13 cellular contexts compared by ENCODE assay signal in the genomic region with DNA sequence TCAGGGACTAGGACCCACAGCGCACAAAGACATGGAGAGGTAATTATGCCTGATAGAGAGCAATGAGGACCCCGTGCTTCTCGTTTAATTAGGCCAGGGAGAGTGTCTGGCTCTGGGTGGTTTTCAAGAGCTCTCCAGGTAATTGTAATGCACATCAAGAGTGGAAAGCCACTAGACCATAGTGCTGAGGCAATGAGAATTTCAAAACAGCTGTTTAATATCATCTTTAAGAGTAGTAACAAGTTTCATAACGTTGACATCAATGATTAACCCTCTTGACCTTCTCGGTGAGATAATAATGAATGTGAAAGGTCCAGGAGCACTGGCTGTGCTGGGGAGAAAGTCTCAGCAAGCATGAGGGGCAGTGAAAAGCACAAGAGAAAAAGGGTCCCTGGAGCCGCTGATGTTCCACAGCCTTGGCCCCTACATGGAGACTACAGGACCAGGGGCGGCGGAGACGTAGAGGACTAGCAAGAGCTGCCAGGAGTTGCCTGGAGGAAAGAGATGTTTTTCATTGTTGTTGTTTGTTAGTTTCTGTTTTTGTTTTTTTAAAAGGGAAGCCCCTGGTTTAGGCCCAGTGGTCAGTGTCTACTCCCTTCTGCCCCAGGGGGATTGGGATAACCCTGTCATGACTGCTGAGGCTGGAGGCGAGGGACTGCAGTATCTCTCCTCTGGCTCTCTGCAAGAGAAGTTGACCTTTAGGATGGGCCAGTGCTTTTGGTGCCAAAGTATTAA. TPM values are rescaled to one million over a fixed set of nuclear protein-coding genes. Genes with fewer than 3 reads are reported as not detected.
DNase-seq lines count a peak whose midpoint lies in the region; ATAC-seq, FAIRE-seq and TF ChIP-seq lines count a peak whose summit lies in the region.
"Had no signal": no experiment of that assay in that cellular context is flagged by ENCODE, and none has a peak within 500 bp of the region (broad histone marks: within the 10 kb centered on the region; RNA-seq: fewer than 3 reads in every experiment).

No MANE protein-coding gene starts in this region.

- TF ChIP-seq POLR2A in gastrocnemius medialis (IDR thresholded peaks at IDR 0.05), result no peak

- no peak overlapping the region for H3K4me3 ChIP-seq in gastrocnemius medialis
- H3K4me3 ChIP-seq: heart right ventricle had no signal

- ATAC-seq in HG03159 (IDR thresholded peaks at IDR 0.05; ENCODE audit: unreplicated experiment), result peak; percentile 64
- no peak for ATAC-seq in gastrocnemius medialis
- ATAC-seq: SK-N-SH treated with all-trans-retinoic acid at 6 μM for 48 hours had no signal

- intact Hi-C loops in gastrocnemius medialis (cut with DNase I; ENCODE audit: low total_unique reads), result no loop called here

- TF ChIP-seq CTCF in gastrocnemius medialis (IDR thresholded peaks at IDR 0.05 in 4 of 5, conservative IDR thresholded peaks at IDR 0.05 in 1 of 5), result no peak

- H3K4me1 ChIP-seq in gastrocnemius medialis, result peaks cover 5 to 12% of the 10 kb centered on the region in 2 donors

- in situ Hi-C loops in gastrocnemius medialis (cut with MboI; ENCODE audit: low sequenced_read_pairs in 4 of 4), result no loop called here

- peaks cover 0 to 3% (median 0%) of the 10 kb centered on the region in 3 donors for H3K27me3 ChIP-seq in gastrocnemius medialis

- peak overlapping the region; percentile 11 to 84 (median 60) for H3K27ac ChIP-seq in gastrocnemius medialis

- H3K36me3 ChIP-seq in gastrocnemius medialis, result no peaks in the 10 kb centered on the region
- H3K36me3 ChIP-seq: heart right ventricle had no signal

- FAIRE-seq in GM19239 (lab: Jason Lieb, UNC), result peak; percentile 99
- FAIRE-seq: astrocyte had no signal

- DNase-seq in GM19239 (ENCODE audit: insufficient read length, low spot score) (no peak), NCI-H345 treated with DMSO at 0.1 percent for 48 hours (lab: John Stamatoyannopoulos, UW; ENCODE audit: unreplicated experiment) (peak; percentile 22), gastrocnemius medialis (no peak), NCI-H1930 (lab: John Stamatoyannopoulos, UW) (no peak), epidermal melanocyte (ENCODE audit: insufficient read length, low spot score) (no peak)
- DNase-seq in activated T-cell treated with anti-CD3 and anti-CD28 coated beads, Interleukin-2, amount 50 U/mL, for 1 hour, result no peak
- DNase-seq: activated CD4-positive, CD25-positive, alpha-beta regulatory T cell; activated T-cell treated with anti-CD3 and anti-CD28 coated beads, Interleukin-2, amount 50 U/mL, for 48 hours; heart right ventricle had no signal

- no peaks in the 10 kb centered on the region for H3K9me3 ChIP-seq in gastrocnemius medialis
- H3K9me3 ChIP-seq: heart right ventricle had no signal

RNA-seq across cellular contexts. Expression of gene CXCR3, which starts 14.8 kb away (rescaled TPM):
- total RNA-seq in gastrocnemius medialis, result not detected
- total RNA-seq: astrocyte, osteoblast had no signal

RNA-seq across cellular contexts. Expression of gene GCNA, which starts 54.9 kb away (rescaled TPM):
- 1 to 10 TPM in 3 of 4 donors, under 1 TPM in 1; 0.95 to 5.4 (median 1.4) TPM for total RNA-seq in gastrocnemius medialis
